11 cellular contexts compared by ENCODE assay signal in the genomic region with DNA sequence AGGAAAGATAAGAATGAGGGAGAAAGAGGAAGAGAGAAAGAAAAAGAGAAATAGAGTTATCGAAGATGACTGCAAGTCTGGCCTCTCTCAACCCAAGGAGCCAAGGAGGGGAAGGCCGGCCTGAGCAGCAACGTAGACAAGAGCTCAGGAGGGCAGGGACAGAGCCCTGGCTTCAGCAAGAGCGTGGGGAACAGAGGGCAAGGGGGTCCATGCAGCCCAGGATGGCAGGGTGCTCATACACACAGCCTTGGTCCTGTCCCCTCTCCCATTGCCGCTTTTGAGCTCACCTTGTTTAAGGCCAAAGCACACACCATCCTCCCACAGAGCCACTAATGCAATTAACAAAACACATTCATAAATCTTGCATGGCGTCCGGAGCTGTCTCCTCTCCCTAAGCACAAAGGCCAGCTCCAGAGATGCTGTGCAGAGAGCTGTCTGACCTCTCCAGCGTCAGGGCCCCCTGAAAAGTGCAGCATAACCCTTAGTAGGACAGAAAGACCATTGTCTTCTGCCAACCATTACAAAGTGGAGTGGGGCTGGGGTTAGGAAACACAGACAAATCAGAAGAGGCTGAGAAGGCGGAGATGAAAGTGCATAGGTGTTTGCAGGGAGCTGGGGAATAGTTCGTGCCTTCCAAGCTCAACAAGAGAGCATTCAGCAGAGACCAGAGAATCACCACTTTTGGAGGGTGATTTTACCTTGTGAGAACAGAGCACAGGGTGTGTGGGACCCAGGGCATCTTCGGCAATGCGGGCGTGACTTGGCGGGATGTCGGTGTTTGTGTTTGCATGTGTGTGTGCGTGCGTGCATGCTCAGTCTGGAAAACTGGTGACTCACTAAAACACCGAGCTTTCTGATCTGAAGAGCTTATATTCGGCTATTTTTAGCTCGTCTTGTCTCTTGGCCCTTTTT. TPM values are rescaled to one million over a fixed set of nuclear protein-coding genes. Genes with fewer than 3 reads are reported as not detected.
DNase-seq lines count a peak whose midpoint lies in the region; TF ChIP-seq lines count a peak whose summit lies in the region.
"Had no signal": no experiment of that assay in that cellular context is flagged by ENCODE, and none has a peak within 500 bp of the region (broad histone marks: within the 10 kb centered on the region; RNA-seq: fewer than 3 reads in every experiment).

No MANE protein-coding gene starts in this region.

- TF ChIP-seq CTCF in cardiac muscle cell (IDR thresholded peaks at IDR 0.05; ENCODE audit: low read depth, low read length) (no peak), brain microvascular endothelial cell (IDR thresholded peaks at IDR 0.05; ENCODE audit: low read depth, low read length, missing control alignments) (no peak), mesothelial cell of epicardium (IDR thresholded peaks at IDR 0.05; ENCODE audit: unreplicated experiment) (no peak), uterus (IDR thresholded peaks at IDR 0.05) (no peak), type B pancreatic cell (conservative IDR thresholded peaks at IDR 0.05) (no peak)

- H3K4me3 ChIP-seq in cardiac muscle cell (no peak overlapping the region), brain microvascular endothelial cell (ENCODE audit: low read depth, low read length) (no peak overlapping the region), uterus (no peak overlapping the region)

- peak in 1 of 2 donors; percentile 36 for DNase-seq in cardiac muscle cell (ENCODE audit: low read depth in 1 of 2, low spot score in 1 of 2)
- no peak for DNase-seq in cardiac septum (ENCODE audit: low spot score)
- peak; percentile 89 for DNase-seq in brain microvascular endothelial cell
- no peak for DNase-seq in mesothelial cell of epicardium (ENCODE audit: low spot score in 2 of 2, unreplicated experiment in 2 of 2)
- peak; percentile 72 to 78 for DNase-seq in uterus
- DNase-seq in ecto neural progenitor cell (ENCODE audit: low spot score): no peak
- no peak for DNase-seq in type B pancreatic cell (ENCODE audit: extremely low spot score, unreplicated experiment)
- no peak for DNase-seq in cerebellar nuclear complex (lab: John Stamatoyannopoulos, UW)
- DNase-seq: activated effector memory CD4-positive, alpha-beta T cell treated with Interleukin-2 at 50 U/mL for 16 hours; erythroblast had no signal

- no peaks in the 10 kb centered on the region for H3K9me3 ChIP-seq in cardiac muscle cell (ENCODE audit: low read depth)
- no peaks in the 10 kb centered on the region for H3K9me3 ChIP-seq in uterus

- H3K36me3 Mint-ChIP-seq in mesothelial cell of epicardium (no peaks in the 10 kb centered on the region), type B pancreatic cell (no peaks in the 10 kb centered on the region)

- H3K36me3 ChIP-seq in cardiac muscle cell: no peaks in the 10 kb centered on the region
- no peaks in the 10 kb centered on the region for H3K36me3 ChIP-seq in brain microvascular endothelial cell (replicated peaks)
- no peaks in the 10 kb centered on the region for H3K36me3 ChIP-seq in uterus

- no peak overlapping the region for H3K4me3 Mint-ChIP-seq in mesothelial cell of epicardium
- H3K4me3 Mint-ChIP-seq in type B pancreatic cell: no peak overlapping the region
- H3K4me3 Mint-ChIP-seq: B cell had no signal

- H3K27ac ChIP-seq in cardiac muscle cell (peak overlapping the region; percentile 20), brain microvascular endothelial cell (no peak overlapping the region), uterus (peak overlapping the region; percentile 84 to 99)

- H3K4me1 Mint-ChIP-seq in mesothelial cell of epicardium (peaks cover 49% of the 10 kb centered on the region), type B pancreatic cell (ENCODE audit: unreplicated experiment) (peaks cover 40% of the 10 kb centered on the region)

- H3K27me3 ChIP-seq in cardiac muscle cell (no peaks in the 10 kb centered on the region), brain microvascular endothelial cell (replicated peaks) (no peaks in the 10 kb centered on the region), uterus (no peaks in the 10 kb centered on the region)

- intact Hi-C loops in cardiac septum (cut with DNase I) (loop anchor here (5.0 kb wide), 1 partner anchor 73 kb away; no protein-coding TSS in a partner anchor), uterus (cut with DNase I; ENCODE audit: low total_unique reads) (no loop called here)

- H3K9me3 Mint-ChIP-seq in mesothelial cell of epicardium: no peaks in the 10 kb centered on the region
- no peaks in the 10 kb centered on the region for H3K9me3 Mint-ChIP-seq in type B pancreatic cell

- TF ChIP-seq POLR2A in uterus (IDR thresholded peaks at IDR 0.05): no peak

- in situ Hi-C loops in brain microvascular endothelial cell (cut with HindIII; ENCODE audit: low pct_ligation_motif_present, low sequenced_read_pairs): no loop called here

- H3K4me1 ChIP-seq in cardiac muscle cell (ENCODE audit: low read depth) (peaks cover 43% of the 10 kb centered on the region), uterus (peaks cover 10 to 16% of the 10 kb centered on the region in 2 donors)

- peak overlapping the region; percentile 87 for H3K27ac Mint-ChIP-seq in mesothelial cell of epicardium
- no peak overlapping the region for H3K27ac Mint-ChIP-seq in type B pancreatic cell
- H3K27ac Mint-ChIP-seq: B cell had no signal

- peaks cover 2% of the 10 kb centered on the region for H3K27me3 Mint-ChIP-seq in mesothelial cell of epicardium (ENCODE audit: low read depth)
- peaks cover 21% of the 10 kb centered on the region for H3K27me3 Mint-ChIP-seq in type B pancreatic cell

RNA-seq across cellular contexts. Expression of a gene that starts 28.2 kb away (rescaled TPM):
- total RNA-seq in cardiac muscle cell: 36.6 and 38.2 TPM in 2 replicates
- polyA plus RNA-seq in cardiac muscle cell: 49.0 and 51.3 TPM in 2 replicates
- total RNA-seq in cardiac septum: 46.5 TPM
- 36.2 to 39.3 TPM (median 37.6 TPM) in 3 replicates for total RNA-seq in mesothelial cell of epicardium
- 10 to 100 TPM; 51.7 to 86.7 (median 68.1) TPM for total RNA-seq in uterus
- total RNA-seq in type B pancreatic cell (ENCODE audit: low replicate concordance): 6.3 and 50.3 TPM in 2 replicates

Comparison
In these comparisons a context has a peak if more than half of its experiments do, and no peak if none do; other contexts are left out.
1. DNase-seq: peak in brain microvascular endothelial cell (single experiment) and uterus (2 of 2); none in cardiac septum (single experiment), mesothelial cell of epicardium (0 of 2), ecto neural progenitor cell (single experiment), type B pancreatic cell (single experiment) and cerebellar nuclear complex (0 of 2).